ENCODE assay signal across 8 cellular contexts in genomic region chr2:126655500-126656310, GRCh38. TPM values are rescaled to one million over a fixed set of nuclear protein-coding genes. Genes with fewer than 3 reads are reported as not detected.
A peak's percentile ranks its signal among the peaks of the same experiment; 100 is the strongest.
DNase-seq lines count a peak whose midpoint lies in the region; ATAC-seq, FAIRE-seq and TF ChIP-seq lines count a peak whose summit lies in the region.

Gene GYPC, plus strand, starts transcription at chr2:126656158. Its CDS starts 106 bp downstream, at chr2:126656264.

- peak; percentile 53 for DNase-seq in DND-41
- peak; percentile 25 for DNase-seq in HTR-8/SVneo (ENCODE audit: insufficient read length, low spot score)
- peak in 2 of 3 experiments; percentile 32 to 40 for DNase-seq in activated CD8-positive, alpha-beta memory T cell treated with anti-CD3 and anti-CD28 coated beads for 48 hours (ENCODE audit: low read depth in 2 of 3, low spot score in 2 of 3)
- peak; percentile 88 to 89 for DNase-seq in erythroblast (lab: John Stamatoyannopoulos, UW)
- peak; percentile 75 to 78 for DNase-seq in tibial nerve (ENCODE audit: low spot score in 2 of 2)
- no peak for DNase-seq in D721Med (ENCODE audit: insufficient read length, low spot score)

- TF ChIP-seq POLR2A in erythroblast (IDR thresholded peaks at IDR 0.05; ENCODE audit: low read length), result peak; percentile 79
- peak in 1 of 2 donors; percentile 6 for TF ChIP-seq POLR2A in tibial nerve (IDR thresholded peaks at IDR 0.05)

- H3K4me2 ChIP-seq in DND-41 (ENCODE audit: insufficient read depth, low read length), result peak within 1 kb of the TSS; percentile 64

- FAIRE-seq in HTR-8/SVneo (lab: Jason Lieb, UNC), result no peak
- FAIRE-seq in D721Med (lab: Jason Lieb, UNC), result no peak

- ATAC-seq in DND-41 (ENCODE audit: insufficient read depth, low read depth) (peak; percentile 30), GM21423 (IDR thresholded peaks at IDR 0.05; ENCODE audit: unreplicated experiment) (peak; percentile 30)

- TF ChIP-seq CTCF in DND-41 (IDR thresholded peaks at IDR 0.05; ENCODE audit: borderline replicate concordance, extremely low read depth, low read length, poor library complexity, severe bottlenecking) (no peak), tibial nerve (IDR thresholded peaks at IDR 0.05) (no peak), D721Med (IDR thresholded peaks at IDR 0.05; ENCODE audit: insufficient read depth, missing control alignments) (no peak)

- no peaks in the 10 kb centered on the region for H4K20me1 ChIP-seq in DND-41 (ENCODE audit: insufficient read depth, low read length)

- H3K4me3 ChIP-seq in DND-41 (ENCODE audit: low read depth in 1 of 2, low read length in 2 of 2), result peak within 1 kb of the TSS; percentile 27 to 59; a peak in 3 of 4 replicates
- peak within 1 kb of the TSS; percentile 46 for H3K4me3 ChIP-seq in mucosa of stomach (ENCODE audit: low read length)
- H3K4me3 ChIP-seq in tibial nerve, result peak within 1 kb of the TSS; percentile 37 to 94 (median 84)

- peak within 1 kb of the TSS; percentile 57 for H3K9ac ChIP-seq in DND-41 (ENCODE audit: low read depth, low read length)
- H3K9ac ChIP-seq in mucosa of stomach (ENCODE audit: low read length), result peak within 1 kb of the TSS; percentile 71

- H3K36me3 ChIP-seq in DND-41 (ENCODE audit: insufficient read depth, low read length) (no peaks in the 10 kb centered on the region), mucosa of stomach (ENCODE audit: control insufficient read depth, insufficient read depth, low read length) (no peaks in the 10 kb centered on the region), tibial nerve (no peaks in the 10 kb centered on the region)

- 13 to 18% methylated on average over 36 to 38 of the region's 38 CpGs for WGBS in tibial nerve, 2 donors

- H3K4me1 ChIP-seq in DND-41 (ENCODE audit: insufficient read depth, low read length) (peaks cover 22% of the 10 kb centered on the region), mucosa of stomach (ENCODE audit: control insufficient read depth, insufficient read depth, low read length) (peaks cover 7% of the 10 kb centered on the region), tibial nerve (peaks cover 0 to 55% (median 19%) of the 10 kb centered on the region in 4 donors)

- TF ChIP-seq EP300 in tibial nerve (IDR thresholded peaks at IDR 0.05), result peak; percentile 37 to 81

- H3K79me2 ChIP-seq in DND-41 (ENCODE audit: insufficient read depth, low read length), result no peaks in the 10 kb centered on the region

- H2AFZ ChIP-seq in DND-41 (ENCODE audit: low read depth, low read length), result peak within 1 kb of the TSS; percentile 69

- peak within 1 kb of the TSS; percentile 58 for H3K27ac ChIP-seq in DND-41 (ENCODE audit: low read length)
- peak within 1 kb of the TSS; percentile 47 to 98 (median 94) for H3K27ac ChIP-seq in tibial nerve

- peaks cover 19% of the 10 kb centered on the region for H3K27me3 ChIP-seq in DND-41 (ENCODE audit: insufficient read depth, low read length, poor library complexity)
- H3K27me3 ChIP-seq in mucosa of stomach (ENCODE audit: control insufficient read depth, insufficient read depth, low read length), result peaks cover 9% of the 10 kb centered on the region
- peaks cover 0 to 3% of the 10 kb centered on the region in 2 donors for H3K27me3 ChIP-seq in tibial nerve

- no peaks in the 10 kb centered on the region for H3K9me3 ChIP-seq in DND-41 (ENCODE audit: insufficient read depth, low read length, severe bottlenecking)
- no peaks in the 10 kb centered on the region for H3K9me3 ChIP-seq in mucosa of stomach (ENCODE audit: control insufficient read depth, low read length)
- H3K9me3 ChIP-seq in tibial nerve, result no peaks in the 10 kb centered on the region

RNA-seq across cellular contexts. Expression of gene GYPC, which starts in this region (rescaled TPM):
- total RNA-seq in tibial nerve, result 10 to 100 TPM; 50.4 to 87.6 (median 67.8) TPM
